ENCODE assay signal across 13 cellular contexts in the genomic region with DNA sequence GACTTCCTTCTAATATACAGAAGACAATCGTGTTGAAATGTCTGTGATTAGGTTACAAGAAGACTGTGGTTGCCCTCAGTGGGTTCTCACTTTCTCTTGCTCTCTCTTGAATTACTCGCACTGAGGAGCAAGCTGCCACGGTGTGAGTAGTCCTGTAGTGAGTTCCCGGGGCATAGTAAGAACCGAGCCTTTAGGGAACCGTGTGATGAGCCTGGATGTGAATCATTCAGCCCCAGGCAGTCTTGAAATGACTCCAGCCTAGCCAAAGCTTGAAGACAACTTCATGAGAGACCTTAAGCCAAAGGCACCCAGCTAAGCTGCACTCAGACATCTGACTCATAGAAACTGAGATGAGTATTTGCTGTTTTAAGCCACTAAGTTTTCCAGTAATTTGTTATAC.
DNase-seq lines count a peak whose midpoint lies in the region; ATAC-seq, FAIRE-seq and TF ChIP-seq lines count a peak whose summit lies in the region.
"Had no signal": no experiment of that assay in that cellular context is flagged by ENCODE, and none has a peak within 500 bp of the region (broad histone marks: within the 10 kb centered on the region; RNA-seq: fewer than 3 reads in every experiment).

No MANE protein-coding gene starts in this region.

- no peaks in the 10 kb centered on the region for H3K36me3 Mint-ChIP-seq in Caco-2 (ENCODE audit: insufficient read depth, unreplicated experiment)
- H3K36me3 Mint-ChIP-seq: activated naive CD8-positive, alpha-beta T cell had no signal

- BruUV-seq in GM12878 (replicated peaks; lab: Mats Ljungman, UMichigan) (no TSS peak), Caco-2 (replicated peaks; lab: Mats Ljungman, UMichigan) (no TSS peak)

- H3K79me2 ChIP-seq in GM12878 (ENCODE audit: control insufficient read depth, insufficient read depth, low read length), result no peaks in the 10 kb centered on the region

- no peak overlapping the region for H3K4me2 ChIP-seq in GM12878 (ENCODE audit: control insufficient read depth, insufficient read depth)

- no peaks in the 10 kb centered on the region for H3K9me3 Mint-ChIP-seq in Caco-2 (ENCODE audit: unreplicated experiment)

- no peaks in the 10 kb centered on the region for H4K20me1 ChIP-seq in GM12878 (ENCODE audit: control insufficient read depth, insufficient read depth)

- TF ChIP-seq POLR2A in GM12878 (IDR thresholded peaks at IDR 0.05; ENCODE audit: low read depth, low read length), result no peak

- WGBS in GM12878 (ENCODE audit: insufficient coverage, insufficient replicate concordance, low lambda C conversion rate, missing lambda C conversion rate), result 2% methylated on average over 6 of the region's 6 CpGs

- POLR2A ChIA-PET in GM12878 (lab: Charles Lee) (no interaction called here), Caco-2 (lab: Charles Lee) (no interaction called here)

- H3K36me3 ChIP-seq in GM12878 (ENCODE audit: control insufficient read depth in 2 of 2, insufficient read depth in 2 of 2, low read length in 1 of 2), result no peaks in the 10 kb centered on the region
- H3K36me3 ChIP-seq in Caco-2 (ENCODE audit: control insufficient read depth, insufficient read depth, low read length), result no peaks in the 10 kb centered on the region
- H3K36me3 ChIP-seq: right atrium auricular region had no signal

- H3K4me1 ChIP-seq in GM12878 (ENCODE audit: control insufficient read depth, insufficient read depth, low read length) (no peaks in the 10 kb centered on the region), Caco-2 (no peaks in the 10 kb centered on the region)
- H3K4me1 ChIP-seq: right atrium auricular region had no signal

- no peaks in the 10 kb centered on the region for H3K27me3 Mint-ChIP-seq in Caco-2 (ENCODE audit: insufficient read depth, unreplicated experiment)
- H3K27me3 Mint-ChIP-seq: activated naive CD8-positive, alpha-beta T cell; effector memory CD8-positive, alpha-beta T cell had no signal

- DNase-seq in GM13977 (ENCODE audit: low spot score) (peak; percentile 7), GM12878 (ENCODE audit: low read depth, low spot score) (peak; percentile 7), GM19238 (ENCODE audit: insufficient read length, low spot score) (no peak), Caco-2 (no peak)
- no peak for DNase-seq in central memory CD4-positive, alpha-beta T cell
- DNase-seq in activated effector memory CD4-positive, alpha-beta T cell treated with anti-CD3 and anti-CD28 coated beads, Interleukin-2, amount 50 U/mL, for 16 hours, result no peak
- DNase-seq: effector memory CD8-positive, alpha-beta T cell; GM23248 had no signal

- H3K4me3 ChIP-seq in GM12878 (no peak overlapping the region), Caco-2 (ENCODE audit: low read depth, low read length) (no peak overlapping the region)
- H3K4me3 ChIP-seq: GM23248, right atrium auricular region had no signal

- intact Hi-C loops in GM12878 (cut with micrococcal nuclease; ENCODE audit: unreplicated experiment), result no loop called here
- intact Hi-C loops in Caco-2 (cut with micrococcal nuclease; ENCODE audit: unreplicated experiment), result no loop called here

- no peaks in the 10 kb centered on the region for H3K4me1 Mint-ChIP-seq in Caco-2 (ENCODE audit: low read depth, unreplicated experiment)

- H3K4me3 Mint-ChIP-seq in Caco-2 (ENCODE audit: unreplicated experiment), result no peak overlapping the region
- H3K4me3 Mint-ChIP-seq: activated naive CD8-positive, alpha-beta T cell; effector memory CD8-positive, alpha-beta T cell had no signal

- CTCF ChIA-PET in GM12878 (lab: Yijun Ruan, JAX) (interaction anchor here (0.6 to 1.2 kb wide), 3 partner anchors 9 to 513 kb away, joined by 3 to 5 read pairs (median 4); no protein-coding TSS in a partner anchor), Caco-2 (lab: Charles Lee) (no interaction called here)

- H3K27me3 ChIP-seq in GM12878 (replicated peaks in 1 of 2; ENCODE audit: control insufficient read depth in 2 of 2, insufficient read depth in 2 of 2, low read length in 1 of 2) (no peaks in the 10 kb centered on the region), Caco-2 (replicated peaks; ENCODE audit: control insufficient read depth, insufficient read depth, low read length) (no peaks in the 10 kb centered on the region)
- H3K27me3 ChIP-seq: right atrium auricular region had no signal

- H3K9me3 ChIP-seq in GM12878 (replicated peaks; ENCODE audit: control insufficient read depth, insufficient read depth, low read length) (no peaks in the 10 kb centered on the region; the same call in 2 of the 3 replicates), Caco-2 (no peaks in the 10 kb centered on the region)
- H3K9me3 ChIP-seq: right atrium auricular region had no signal

- no peak for TF ChIP-seq RAD21 in GM12878 (IDR thresholded peaks at IDR 0.05; ENCODE audit: insufficient read depth, low read depth, low read length)

- no peak overlapping the region for H3K27ac ChIP-seq in GM12878 (ENCODE audit: control insufficient read depth, insufficient read depth)
- H3K27ac ChIP-seq: C4-2B, GM23248, right atrium auricular region had no signal

- no peak for TF ChIP-seq EP300 in GM12878 (IDR thresholded peaks at IDR 0.05; ENCODE audit: borderline replicate concordance in 1 of 2, control insufficient read depth in 1 of 2, low read depth in 2 of 2, low read length in 2 of 2)

- in situ Hi-C loops in GM13977 (cut with MboI; ENCODE audit: low pct_unique_long_range_greater_than_20kb, low sequenced_read_pairs, unreplicated experiment) (no loop called here), GM12878 (cut with MboI) (no loop called here)

- H3K9ac ChIP-seq in GM12878 (ENCODE audit: control insufficient read depth, insufficient read depth, low read length), result no peak overlapping the region
- H3K9ac ChIP-seq: GM23248 had no signal

- TF ChIP-seq CTCF in GM13977 (IDR thresholded peaks at IDR 0.05; ENCODE audit: extremely low read depth, insufficient read depth, missing control alignments) (no peak), GM12878 (IDR thresholded peaks at IDR 0.05 in 2 of 3, conservative IDR thresholded peaks at IDR 0.05 in 1 of 3; ENCODE audit: control insufficient read depth in 2 of 3, extremely low read depth in 1 of 3, insufficient read depth in 1 of 3, low read depth in 3 of 3, low read length in 3 of 3) (no peak), Caco-2 (IDR thresholded peaks at IDR 0.05; ENCODE audit: insufficient read depth in 1 of 2, low read depth in 1 of 2, low read length in 1 of 2, severe bottlenecking in 1 of 2, unreplicated experiment in 1 of 2) (no peak)

- SMC1A ChIA-PET in GM12878 (lab: Charles Lee; ENCODE audit: uncharacterized antibody, unreplicated experiment), result interaction anchor here (0.5 to 1.5 kb wide), 3 partner anchors 26 to 743 kb away, joined by 3 read pairs; no protein-coding TSS in a partner anchor

- H3K27ac Mint-ChIP-seq in Caco-2 (ENCODE audit: unreplicated experiment), result no peak overlapping the region
- H3K27ac Mint-ChIP-seq: activated naive CD8-positive, alpha-beta T cell; effector memory CD8-positive, alpha-beta T cell had no signal

- ATAC-seq in GM21423 (IDR thresholded peaks at IDR 0.05; ENCODE audit: unreplicated experiment), result peak; percentile 69
- peak; percentile 90 for ATAC-seq in HG03442 (IDR thresholded peaks at IDR 0.05; ENCODE audit: unreplicated experiment)
- peak; percentile 70 for ATAC-seq in GM12878
- ATAC-seq: effector memory CD8-positive, alpha-beta T cell had no signal

- no peak overlapping the region for H2AFZ ChIP-seq in GM12878 (ENCODE audit: control insufficient read depth, low read depth, low read length)
- H2AFZ ChIP-seq: GM23248 had no signal

- RAD21 ChIA-PET in GM12878 (lab: Charles Lee; ENCODE audit: unreplicated experiment), result no interaction called here

- FAIRE-seq in GM12878 (lab: Jason Lieb, UNC), result no peak

TF ChIP-seq in GM12878, 131 proteins besides CTCF, POLR2A, EP300 and RAD21:
- TF ChIP-seq NFXL1 (IDR thresholded peaks at IDR 0.05; ENCODE audit: borderline replicate concordance) (no peak), JUNB (IDR thresholded peaks at IDR 0.05) (peak; percentile 36; the same call in 1 of the 2 replicates), EED (IDR thresholded peaks at IDR 0.05; ENCODE audit: low read depth) (peak; percentile 17; the same call in 1 of the 2 replicates), IKZF2 (IDR thresholded peaks at IDR 0.05) (no peak)

Comparison
In these comparisons a context has a peak if more than half of its experiments do, and no peak if none do; other contexts are left out.
1. DNase-seq: peak in GM13977 (single experiment) and GM12878 (single experiment); none in GM19238 (single experiment), central memory CD4-positive, alpha-beta T cell (single experiment), Caco-2 (0 of 2) and activated effector memory CD4-positive, alpha-beta T cell treated with anti-CD3 and anti-CD28 coated beads, Interleukin-2, amount 50 U/mL, for 16 hours (single experiment).
2. Peak in every context shown above with its lines, with median percentiles within 50 percentile points of each other: ATAC-seq.